In the genomic region with DNA sequence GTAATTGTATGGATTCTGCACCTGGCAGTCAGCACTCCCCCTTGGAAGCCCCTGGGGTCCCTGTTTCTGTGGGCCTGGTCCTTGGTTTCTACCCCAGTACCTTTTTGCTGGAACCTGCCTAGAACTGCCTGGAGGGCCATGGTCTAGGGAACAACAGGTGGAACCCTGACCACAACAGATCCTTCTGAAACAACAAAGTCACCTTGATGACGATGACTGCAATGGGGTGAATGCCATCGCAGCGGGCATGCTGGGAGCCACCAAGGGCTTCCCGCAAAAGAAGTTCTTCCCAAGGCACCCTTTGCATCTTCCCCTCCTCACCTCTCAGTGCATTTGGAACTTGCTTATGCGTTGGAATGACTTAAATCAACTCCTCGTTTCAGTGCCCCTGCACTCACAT, we compare ENCODE assay signal across 2 cellular contexts.
DNase-seq lines count a peak whose midpoint lies in the region; TF ChIP-seq lines count a peak whose summit lies in the region.
"Not testable (repeated sequence)": the region's sequence is repeated elsewhere in the genome, so short reads cannot be mapped to it uniquely, and the experiment has no call there.

No MANE protein-coding gene starts in this region.

- not testable (repeated sequence) for H3K9me3 ChIP-seq in OCI-LY3 (ENCODE audit: insufficient read depth, low read length)

- not testable (repeated sequence) for H3K27me3 ChIP-seq in OCI-LY3 (ENCODE audit: low read depth, low read length)

- TF ChIP-seq CTCF in GM12865 (IDR thresholded peaks at IDR 0.05; ENCODE audit: insufficient read depth, low read depth, low read length, missing control alignments); OCI-LY3 (IDR thresholded peaks at IDR 0.05; ENCODE audit: low read depth, low read length): not testable (repeated sequence)

- not testable (repeated sequence) for H2AFZ ChIP-seq in OCI-LY3 (ENCODE audit: low read depth, low read length)

- H3K27ac ChIP-seq in OCI-LY3 (ENCODE audit: low read length) = peak overlapping the region; percentile 54

- not testable (repeated sequence) for H3K9ac ChIP-seq in OCI-LY3 (ENCODE audit: low read length)

- H4K20me1 ChIP-seq in OCI-LY3 (ENCODE audit: insufficient read depth, low read length) = not testable (repeated sequence)

- peak overlapping the region; percentile 70 for H3K4me2 ChIP-seq in OCI-LY3 (ENCODE audit: low read length)

- not testable (repeated sequence) for H3K79me2 ChIP-seq in OCI-LY3 (ENCODE audit: low read length)

- peak; percentile 51 for DNase-seq in GM12865 (ENCODE audit: low read depth)

- H3K4me1 ChIP-seq in OCI-LY3 (ENCODE audit: low read length) = peaks cover 19% of the 10 kb centered on the region

- not testable (repeated sequence) for H3K36me3 ChIP-seq in OCI-LY3 (replicated peaks; ENCODE audit: low read depth, low read length)

- H3K4me3 ChIP-seq in GM12865 (ENCODE audit: low read depth, low read length) = not testable (repeated sequence)
- H3K4me3 ChIP-seq in OCI-LY3 (ENCODE audit: low read length) = peak overlapping the region; percentile 30; the same call in 1 of the 2 replicates
